In the genomic region with DNA sequence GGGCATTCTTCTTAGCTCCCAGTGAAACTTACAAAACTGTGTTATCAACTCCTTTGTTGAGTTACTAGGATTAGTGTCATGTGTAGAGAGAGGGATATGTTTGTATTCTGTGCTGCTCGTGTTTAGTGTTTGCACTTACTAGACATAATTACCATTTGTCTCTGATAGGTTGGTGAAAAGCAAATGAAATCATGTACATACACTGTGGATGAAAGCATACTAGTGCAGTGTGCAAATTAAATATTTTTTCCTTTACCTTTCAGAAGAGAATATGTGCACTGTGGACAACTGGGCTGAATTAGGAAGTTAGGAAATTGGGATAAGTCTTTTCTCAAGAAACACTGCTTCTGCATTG, we compare ENCODE assay signal across 10 cellular contexts. TPM values are rescaled to one million over a fixed set of nuclear protein-coding genes. Genes with fewer than 3 reads are reported as not detected.
DNase-seq lines count a peak whose midpoint lies in the region; ATAC-seq and TF ChIP-seq lines count a peak whose summit lies in the region.
"Had no signal": no experiment of that assay in that cellular context is flagged by ENCODE, and none has a peak within 500 bp of the region (broad histone marks: within the 10 kb centered on the region; RNA-seq: fewer than 3 reads in every experiment).

No MANE protein-coding gene starts in this region.

- H3K27ac Mint-ChIP-seq in activated naive CD4-positive, alpha-beta T cell treated with anti-CD3 and anti-CD28 coated beads, Interleukin-2, amount 10 ng/mL, durations not matched to agents 7 days and 5 days = peak overlapping the region; percentile 97
- no peak overlapping the region for H3K27ac Mint-ChIP-seq in WTC11

- H3K36me3 Mint-ChIP-seq in activated naive CD4-positive, alpha-beta T cell treated with anti-CD3 and anti-CD28 coated beads, Interleukin-2, amount 10 ng/mL, durations not matched to agents 7 days and 5 days = peaks cover 10% of the 10 kb centered on the region
- peaks cover 3% of the 10 kb centered on the region for H3K36me3 Mint-ChIP-seq in WTC11

- H3K9ac ChIP-seq in iPS-18a (ENCODE audit: low read length) = no peak overlapping the region

- no peak for DNase-seq in activated naive CD4-positive, alpha-beta T cell treated with anti-CD3 and anti-CD28 coated beads, Interleukin-2, amount 10 ng/mL, durations not matched to agents 7 days and 5 days
- DNase-seq in activated naive CD4-positive, alpha-beta T cell treated with Interleukin-2 at 50 U/mL for 16 hours = no peak
- DNase-seq in WTC11 (ENCODE audit: low spot score) (no peak), upper lobe of right lung (no peak), NCI-H1092 treated with DMSO at 0.1 percent for 48 hours (lab: John Stamatoyannopoulos, UW) (no peak), HUDEP-2 (lab: John Stamatoyannopoulos, UW; ENCODE audit: unreplicated experiment in 76 of 76) (no peak), DMS 273 treated with DMSO at 0.1 percent for 48 hours (lab: John Stamatoyannopoulos, UW) (no peak)
- DNase-seq: DMS153, NCI-H2107 had no signal

- H3K4me3 Mint-ChIP-seq in activated naive CD4-positive, alpha-beta T cell treated with anti-CD3 and anti-CD28 coated beads, Interleukin-2, amount 10 ng/mL, durations not matched to agents 7 days and 5 days = peak overlapping the region; percentile 75
- peak overlapping the region; percentile 79 for H3K4me3 Mint-ChIP-seq in WTC11

- ATAC-seq in WTC11 = no peak
- no peak for ATAC-seq in upper lobe of right lung

- H3K4me1 ChIP-seq in iPS-18a (ENCODE audit: control insufficient read depth, low read depth, low read length) = no peaks in the 10 kb centered on the region
- H3K4me1 ChIP-seq in upper lobe of right lung = peaks cover 6% of the 10 kb centered on the region

- H3K27ac ChIP-seq in iPS-18a (ENCODE audit: low read length) (no peak overlapping the region), upper lobe of right lung (peak overlapping the region; percentile 82)

- POLR2A ChIA-PET in WTC11 (lab: Charles Lee) = no interaction called here

- no peaks in the 10 kb centered on the region for H3K9me3 ChIP-seq in iPS-18a (ENCODE audit: control insufficient read depth, low read depth, low read length)
- H3K9me3 ChIP-seq in upper lobe of right lung = no peaks in the 10 kb centered on the region

- no peaks in the 10 kb centered on the region for H3K9me3 Mint-ChIP-seq in activated naive CD4-positive, alpha-beta T cell treated with anti-CD3 and anti-CD28 coated beads, Interleukin-2, amount 10 ng/mL, durations not matched to agents 7 days and 5 days
- no peaks in the 10 kb centered on the region for H3K9me3 Mint-ChIP-seq in WTC11

- H3K36me3 ChIP-seq in iPS-18a (ENCODE audit: control insufficient read depth, low read depth, low read length) (no peaks in the 10 kb centered on the region), upper lobe of right lung (peaks cover 4% of the 10 kb centered on the region)

- H3K4me3 ChIP-seq in iPS-18a (ENCODE audit: low read length) (peak overlapping the region; percentile 95), upper lobe of right lung (peak overlapping the region; percentile 95)

- no peaks in the 10 kb centered on the region for H3K27me3 Mint-ChIP-seq in activated naive CD4-positive, alpha-beta T cell treated with anti-CD3 and anti-CD28 coated beads, Interleukin-2, amount 10 ng/mL, durations not matched to agents 7 days and 5 days
- no peaks in the 10 kb centered on the region; the same call in 1 of the 2 replicates for H3K27me3 Mint-ChIP-seq in WTC11 (ENCODE audit: low read depth)

- CTCF ChIA-PET in activated naive CD4-positive, alpha-beta T cell treated with anti-CD3 and anti-CD28 coated beads, Interleukin-2, amount 10 ng/mL, durations not matched to agents 7 days and 5 days (lab: Charles Lee) = interaction anchor here (1.0 to 2.6 kb wide), 4 partner anchors 9 to 66 kb away, joined by 5 to 13 read pairs (median 6); no protein-coding TSS in a partner anchor
- CTCF ChIA-PET in WTC11 (lab: Charles Lee) = interaction anchor here (1.3 to 2.2 kb wide), 3 partner anchors 9 to 68 kb away, joined by 3 to 20 read pairs (median 3); no protein-coding TSS in a partner anchor

- peaks cover 6% of the 10 kb centered on the region for H3K27me3 ChIP-seq in iPS-18a (ENCODE audit: control insufficient read depth, insufficient read depth, low read length)
- H3K27me3 ChIP-seq in upper lobe of right lung = no peaks in the 10 kb centered on the region

- H3K4me1 Mint-ChIP-seq in activated naive CD4-positive, alpha-beta T cell treated with anti-CD3 and anti-CD28 coated beads, Interleukin-2, amount 10 ng/mL, durations not matched to agents 7 days and 5 days = peaks cover 39% of the 10 kb centered on the region
- peaks cover 19% of the 10 kb centered on the region for H3K4me1 Mint-ChIP-seq in WTC11

- intact Hi-C loops in upper lobe of right lung (cut with DNase I) = no loop called here

- TF ChIP-seq CTCF in WTC11 (IDR thresholded peaks at IDR 0.05) = no peak
- TF ChIP-seq CTCF in upper lobe of right lung (IDR thresholded peaks at IDR 0.05) = no peak

TF ChIP-seq in WTC11, 78 proteins besides CTCF, POLR2A, EP300 and RAD21:
- TF ChIP-seq, protein P1, sequence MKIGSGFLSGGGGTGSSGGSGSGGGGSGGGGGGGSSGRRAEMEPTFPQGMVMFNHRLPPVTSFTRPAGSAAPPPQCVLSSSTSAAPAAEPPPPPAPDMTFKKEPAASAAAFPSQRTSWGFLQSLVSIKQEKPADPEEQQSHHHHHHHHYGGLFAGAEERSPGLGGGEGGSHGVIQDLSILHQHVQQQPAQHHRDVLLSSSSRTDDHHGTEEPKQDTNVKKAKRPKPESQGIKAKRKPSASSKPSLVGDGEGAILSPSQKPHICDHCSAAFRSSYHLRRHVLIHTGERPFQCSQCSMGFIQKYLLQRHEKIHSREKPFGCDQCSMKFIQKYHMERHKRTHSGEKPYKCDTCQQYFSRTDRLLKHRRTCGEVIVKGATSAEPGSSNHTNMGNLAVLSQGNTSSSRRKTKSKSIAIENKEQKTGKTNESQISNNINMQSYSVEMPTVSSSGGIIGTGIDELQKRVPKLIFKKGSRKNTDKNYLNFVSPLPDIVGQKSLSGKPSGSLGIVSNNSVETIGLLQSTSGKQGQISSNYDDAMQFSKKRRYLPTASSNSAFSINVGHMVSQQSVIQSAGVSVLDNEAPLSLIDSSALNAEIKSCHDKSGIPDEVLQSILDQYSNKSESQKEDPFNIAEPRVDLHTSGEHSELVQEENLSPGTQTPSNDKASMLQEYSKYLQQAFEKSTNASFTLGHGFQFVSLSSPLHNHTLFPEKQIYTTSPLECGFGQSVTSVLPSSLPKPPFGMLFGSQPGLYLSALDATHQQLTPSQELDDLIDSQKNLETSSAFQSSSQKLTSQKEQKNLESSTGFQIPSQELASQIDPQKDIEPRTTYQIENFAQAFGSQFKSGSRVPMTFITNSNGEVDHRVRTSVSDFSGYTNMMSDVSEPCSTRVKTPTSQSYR (CRISPR knock-in tag; IDR thresholded peaks at IDR 0.05) = no peak
- TF ChIP-seq FOXK1 (CRISPR knock-in tag; IDR thresholded peaks at IDR 0.05) = no peak

RNA-seq across cellular contexts. Expression of a gene that starts 1.2 kb away (rescaled TPM):
- total RNA-seq in WTC11 (2021) (4.8 to 5.5 TPM (median 5.3 TPM) in 3 replicates), upper lobe of right lung (11.9 TPM)

RNA-seq across cellular contexts. Expression of a gene that starts 1.3 kb away (rescaled TPM):
- total RNA-seq in WTC11 (2021) (96.9 to 118 TPM (median 114 TPM) in 3 replicates), upper lobe of right lung (57.6 TPM)
